ENCODE assay signal across 2 cellular contexts in the genomic region with DNA sequence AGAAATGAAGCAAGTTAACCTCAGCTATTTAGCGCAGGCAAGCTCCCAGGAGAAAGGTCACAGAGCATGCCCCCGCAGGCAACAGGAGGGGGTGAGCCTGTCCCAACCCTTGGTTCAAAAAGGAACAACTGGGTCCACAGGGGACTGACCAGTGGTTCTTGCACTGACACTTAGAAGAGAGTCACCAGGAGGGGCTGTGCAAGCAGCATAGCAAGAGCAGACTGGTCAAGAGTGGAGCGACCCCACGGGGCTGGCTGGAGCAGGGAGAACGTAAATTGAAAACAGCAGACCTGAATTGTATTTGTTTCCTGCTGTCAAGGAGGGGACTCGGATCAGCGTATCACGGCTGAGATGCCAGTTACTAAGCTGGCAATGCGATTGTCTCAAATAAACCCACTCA.
TF ChIP-seq lines count a peak whose summit lies in the region.

No MANE protein-coding gene starts in this region.

TF ChIP-seq in GM23338, 12 proteins besides CTCF, POLR2A, EP300 and RAD21 (continues in another document):
- TF ChIP-seq NANOG (IDR thresholded peaks at IDR 0.05; ENCODE audit: borderline replicate concordance) (no peak), ZNF114 (CRISPR knock-in tag; IDR thresholded peaks at IDR 0.05) (no peak), JUNB (IDR thresholded peaks at IDR 0.05; ENCODE audit: unreplicated experiment) (no peak), EZH2 (IDR thresholded peaks at IDR 0.05; ENCODE audit: low read depth, unreplicated experiment) (no peak), ZNF331 (CRISPR knock-in tag; IDR thresholded peaks at IDR 0.05; ENCODE audit: low read depth) (no peak), POLR2AphosphoS5 (IDR thresholded peaks at IDR 0.05; ENCODE audit: low read depth) (no peak), EZH2phosphoT487 (IDR thresholded peaks at IDR 0.05; ENCODE audit: unreplicated experiment) (no peak), CREB1 (CRISPR knock-in tag; IDR thresholded peaks at IDR 0.05; ENCODE audit: low read depth) (no peak)
- TF ChIP-seq, protein P1, sequence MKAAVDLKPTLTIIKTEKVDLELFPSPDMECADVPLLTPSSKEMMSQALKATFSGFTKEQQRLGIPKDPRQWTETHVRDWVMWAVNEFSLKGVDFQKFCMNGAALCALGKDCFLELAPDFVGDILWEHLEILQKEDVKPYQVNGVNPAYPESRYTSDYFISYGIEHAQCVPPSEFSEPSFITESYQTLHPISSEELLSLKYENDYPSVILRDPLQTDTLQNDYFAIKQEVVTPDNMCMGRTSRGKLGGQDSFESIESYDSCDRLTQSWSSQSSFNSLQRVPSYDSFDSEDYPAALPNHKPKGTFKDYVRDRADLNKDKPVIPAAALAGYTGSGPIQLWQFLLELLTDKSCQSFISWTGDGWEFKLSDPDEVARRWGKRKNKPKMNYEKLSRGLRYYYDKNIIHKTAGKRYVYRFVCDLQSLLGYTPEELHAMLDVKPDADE (IDR thresholded peaks at IDR 0.05): no peak
- TF ChIP-seq, protein P2, sequence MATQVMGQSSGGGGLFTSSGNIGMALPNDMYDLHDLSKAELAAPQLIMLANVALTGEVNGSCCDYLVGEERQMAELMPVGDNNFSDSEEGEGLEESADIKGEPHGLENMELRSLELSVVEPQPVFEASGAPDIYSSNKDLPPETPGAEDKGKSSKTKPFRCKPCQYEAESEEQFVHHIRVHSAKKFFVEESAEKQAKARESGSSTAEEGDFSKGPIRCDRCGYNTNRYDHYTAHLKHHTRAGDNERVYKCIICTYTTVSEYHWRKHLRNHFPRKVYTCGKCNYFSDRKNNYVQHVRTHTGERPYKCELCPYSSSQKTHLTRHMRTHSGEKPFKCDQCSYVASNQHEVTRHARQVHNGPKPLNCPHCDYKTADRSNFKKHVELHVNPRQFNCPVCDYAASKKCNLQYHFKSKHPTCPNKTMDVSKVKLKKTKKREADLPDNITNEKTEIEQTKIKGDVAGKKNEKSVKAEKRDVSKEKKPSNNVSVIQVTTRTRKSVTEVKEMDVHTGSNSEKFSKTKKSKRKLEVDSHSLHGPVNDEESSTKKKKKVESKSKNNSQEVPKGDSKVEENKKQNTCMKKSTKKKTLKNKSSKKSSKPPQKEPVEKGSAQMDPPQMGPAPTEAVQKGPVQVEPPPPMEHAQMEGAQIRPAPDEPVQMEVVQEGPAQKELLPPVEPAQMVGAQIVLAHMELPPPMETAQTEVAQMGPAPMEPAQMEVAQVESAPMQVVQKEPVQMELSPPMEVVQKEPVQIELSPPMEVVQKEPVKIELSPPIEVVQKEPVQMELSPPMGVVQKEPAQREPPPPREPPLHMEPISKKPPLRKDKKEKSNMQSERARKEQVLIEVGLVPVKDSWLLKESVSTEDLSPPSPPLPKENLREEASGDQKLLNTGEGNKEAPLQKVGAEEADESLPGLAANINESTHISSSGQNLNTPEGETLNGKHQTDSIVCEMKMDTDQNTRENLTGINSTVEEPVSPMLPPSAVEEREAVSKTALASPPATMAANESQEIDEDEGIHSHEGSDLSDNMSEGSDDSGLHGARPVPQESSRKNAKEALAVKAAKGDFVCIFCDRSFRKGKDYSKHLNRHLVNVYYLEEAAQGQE (IDR thresholded peaks at IDR 0.05; ENCODE audit: unreplicated experiment): no peak

TF ChIP-seq in K562, 482 proteins besides CTCF, POLR2A, EP300 and RAD21:
- TF ChIP-seq ZNF561 (CRISPR knock-in tag; conservative IDR thresholded peaks at IDR 0.05): no peak
- no peak for TF ChIP-seq SMARCB1 (IDR thresholded peaks at IDR 0.05; ENCODE audit: insufficient read length, low read depth)
- TF ChIP-seq PHF8 (IDR thresholded peaks at IDR 0.05; ENCODE audit: borderline replicate concordance, low read length): no peak
- no peak for TF ChIP-seq ZNF77 (CRISPR knock-in tag; IDR thresholded peaks at IDR 0.05)
- TF ChIP-seq KDM4B (IDR thresholded peaks at IDR 0.05; ENCODE audit: borderline replicate concordance in 2 of 2, low read depth in 1 of 2): no peak
- no peak for TF ChIP-seq ZNF586 (CRISPR knock-in tag; conservative IDR thresholded peaks at IDR 0.05)
- no peak for TF ChIP-seq ZNF121 (CRISPR knock-in tag; conservative IDR thresholded peaks at IDR 0.05)
- TF ChIP-seq SAP30 (IDR thresholded peaks at IDR 0.05; ENCODE audit: borderline replicate concordance, insufficient read depth, low read depth, low read length, poor library complexity, severe bottlenecking): no peak
- TF ChIP-seq KAT8 (IDR thresholded peaks at IDR 0.05; ENCODE audit: low read depth): no peak
- TF ChIP-seq HEY1 (CRISPR knock-in tag; IDR thresholded peaks at IDR 0.05; ENCODE audit: borderline replicate concordance): no peak
- TF ChIP-seq, protein P3, sequence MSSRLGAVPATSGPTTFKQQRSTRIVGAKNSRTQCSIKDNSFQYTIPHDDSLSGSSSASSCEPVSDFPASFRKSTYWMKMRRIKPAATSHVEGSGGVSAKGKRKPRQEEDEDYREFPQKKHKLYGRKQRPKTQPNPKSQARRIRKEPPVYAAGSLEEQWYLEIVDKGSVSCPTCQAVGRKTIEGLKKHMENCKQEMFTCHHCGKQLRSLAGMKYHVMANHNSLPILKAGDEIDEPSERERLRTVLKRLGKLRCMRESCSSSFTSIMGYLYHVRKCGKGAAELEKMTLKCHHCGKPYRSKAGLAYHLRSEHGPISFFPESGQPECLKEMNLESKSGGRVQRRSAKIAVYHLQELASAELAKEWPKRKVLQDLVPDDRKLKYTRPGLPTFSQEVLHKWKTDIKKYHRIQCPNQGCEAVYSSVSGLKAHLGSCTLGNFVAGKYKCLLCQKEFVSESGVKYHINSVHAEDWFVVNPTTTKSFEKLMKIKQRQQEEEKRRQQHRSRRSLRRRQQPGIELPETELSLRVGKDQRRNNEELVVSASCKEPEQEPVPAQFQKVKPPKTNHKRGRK (tag; IDR thresholded peaks at IDR 0.05): no peak
- TF ChIP-seq PURB (CRISPR knock-in tag; IDR thresholded peaks at IDR 0.05; ENCODE audit: low read depth): no peak
- TF ChIP-seq SREBF1 (IDR thresholded peaks at IDR 0.05; ENCODE audit: borderline replicate concordance, low read depth, low read length): no peak
- no peak for TF ChIP-seq ZNF507 (tag; conservative IDR thresholded peaks at IDR 0.05)
- no peak for TF ChIP-seq FUS (optimal IDR thresholded peaks at IDR 0.05; ENCODE audit: low read depth, low read length)
- no peak for TF ChIP-seq TEAD1 (CRISPR knock-in tag; IDR thresholded peaks at IDR 0.05)
